Comparison of ENCODE assay signal across 9 cellular contexts in the genomic region with DNA sequence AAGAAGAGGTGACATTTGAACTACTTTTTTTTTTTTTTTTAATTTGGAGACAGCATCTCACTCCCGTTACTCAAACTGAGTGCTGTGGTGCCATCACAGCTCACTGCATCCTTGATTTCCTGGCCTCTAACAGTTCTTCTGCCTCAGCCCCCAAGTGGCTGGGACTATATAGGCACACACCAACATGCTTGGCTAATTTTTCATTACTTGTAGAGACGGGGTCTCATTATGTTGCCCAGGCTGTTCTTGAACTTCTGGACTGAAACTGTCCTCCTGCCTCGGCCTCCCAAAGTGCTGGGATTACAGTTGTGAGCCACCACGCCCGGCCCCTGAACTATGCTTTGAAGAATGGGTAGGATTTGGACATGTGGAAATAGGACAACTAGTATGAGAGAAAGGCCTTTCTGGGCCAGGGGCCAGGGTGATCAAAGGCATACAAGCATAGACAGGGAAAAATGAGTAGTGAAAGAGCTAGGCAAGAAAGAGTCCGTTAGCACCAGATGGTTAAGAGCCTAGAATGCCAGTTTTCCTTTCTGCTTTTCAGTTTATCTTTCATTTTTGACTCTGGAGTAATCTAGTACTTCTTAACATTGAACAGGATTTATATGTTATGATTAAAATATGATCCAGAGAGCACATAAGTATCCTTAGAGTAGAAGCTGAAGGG. TPM values are rescaled to one million over a fixed set of nuclear protein-coding genes. Genes with fewer than 3 reads are reported as not detected.
DNase-seq lines count a peak whose midpoint lies in the region; ATAC-seq, FAIRE-seq and TF ChIP-seq lines count a peak whose summit lies in the region.
"Had no signal": no experiment of that assay in that cellular context is flagged by ENCODE, and none has a peak within 500 bp of the region (broad histone marks: within the 10 kb centered on the region; RNA-seq: fewer than 3 reads in every experiment).

No MANE protein-coding gene starts in this region.

- POLR2A ChIA-PET in A549 (lab: Yijun Ruan, JAX) (no interaction called here), WTC11 (lab: Charles Lee) (interaction anchor here (0.8 kb wide), 1 partner anchor 1633 kb away, joined by 3 read pairs; no protein-coding TSS in a partner anchor)

- peaks cover under 1% of the 10 kb centered on the region; the same call in 1 of the 3 replicates for H3K4me1 ChIP-seq in A549

- no peaks in the 10 kb centered on the region for H3K36me3 Mint-ChIP-seq in WTC11
- H3K36me3 Mint-ChIP-seq in immature natural killer cell = peaks cover 0 to 4% (median 0%) of the 10 kb centered on the region in 3 donors

- ATAC-seq in A549 (peak; percentile 62 to 67; a peak in 5 of 6 replicates), WTC11 (peak; percentile 72), HG03439 (IDR thresholded peaks at IDR 0.05; ENCODE audit: unreplicated experiment) (no peak)

- no peak overlapping the region for H3K4me2 ChIP-seq in A549

- H3K9me3 ChIP-seq in A549 = no peaks in the 10 kb centered on the region

- no peaks in the 10 kb centered on the region for H3K9me3 Mint-ChIP-seq in WTC11
- H3K9me3 Mint-ChIP-seq in immature natural killer cell = no peaks in the 10 kb centered on the region

- FAIRE-seq in A549 (lab: Jason Lieb, UNC) (no peak), urothelium cell line (lab: Jason Lieb, UNC) (no peak)

- H3K27ac ChIP-seq in A549 = no peak overlapping the region

- TF ChIP-seq POLR2A in A549 (IDR thresholded peaks at IDR 0.05; ENCODE audit: low read length) = no peak

- DNase-seq in A549 (ENCODE audit: low read depth in 1 of 2, low spot score in 1 of 2) (no peak), WTC11 (ENCODE audit: low spot score) (no peak), immature natural killer cell (no peak), NCI-H128 (lab: John Stamatoyannopoulos, UW; ENCODE audit: unreplicated experiment) (no peak), urothelium cell line (ENCODE audit: low spot score) (no peak), SHP77 treated with DMSO at 0.1 percent for 48 hours (lab: John Stamatoyannopoulos, UW) (no peak)
- DNase-seq: glutamatergic neuron had no signal

- TF ChIP-seq CTCF in A549 (IDR thresholded peaks at IDR 0.05) (no peak), GM12873 (IDR thresholded peaks at IDR 0.05; ENCODE audit: insufficient read depth, low read depth, low read length, missing control alignments) (peak; percentile 56), WTC11 (IDR thresholded peaks at IDR 0.05) (no peak)

- 92% methylated on average over 6 of the region's 6 CpGs for WGBS in A549 (ENCODE audit: missing lambda C conversion rate)

- H3K4me3 ChIP-seq in A549 = no peak overlapping the region

- H3K27ac Mint-ChIP-seq in WTC11 (peak overlapping the region; percentile 38; the same call in 1 of the 2 replicates), immature natural killer cell (peak overlapping the region; percentile 50 to 81 (median 78))

- CTCF ChIA-PET in A549 (lab: Yijun Ruan, JAX) = no interaction called here
- CTCF ChIA-PET in WTC11 (lab: Charles Lee) = interaction anchor here (0.6 to 1.7 kb wide), 3 partner anchors 51 to 653 kb away, joined by 3 to 7 read pairs (median 3); no protein-coding TSS in a partner anchor

- H3K27me3 Mint-ChIP-seq in WTC11 (ENCODE audit: low read depth) (no peaks in the 10 kb centered on the region), immature natural killer cell (ENCODE audit: low read depth in 3 of 3) (peaks cover 0 to 2% (median 1%) of the 10 kb centered on the region in 3 donors)

- TF ChIP-seq EP300 in A549 (IDR thresholded peaks at IDR 0.05) = no peak

- no peak overlapping the region for H3K4me3 Mint-ChIP-seq in WTC11
- peak overlapping the region in 3 of 5 donors; percentile 24 to 43 (median 39) for H3K4me3 Mint-ChIP-seq in immature natural killer cell

- H3K4me1 Mint-ChIP-seq in WTC11 = peaks cover 24% of the 10 kb centered on the region
- H3K4me1 Mint-ChIP-seq in immature natural killer cell = peaks cover 49 to 97% of the 10 kb centered on the region in 2 donors

- TF ChIP-seq RAD21 in A549 (conservative IDR thresholded peaks at IDR 0.05 in 1 of 2, IDR thresholded peaks at IDR 0.05 in 1 of 2) = no peak

TF ChIP-seq in A549, 52 proteins besides CTCF, POLR2A, EP300 and RAD21 (continues in another document):
- TF ChIP-seq GATA3 (IDR thresholded peaks at IDR 0.05; ENCODE audit: borderline replicate concordance) (no peak), MAZ (IDR thresholded peaks at IDR 0.05; ENCODE audit: borderline replicate concordance, low read depth, low read length) (no peak), REST (IDR thresholded peaks at IDR 0.05) (no peak), KDM1A (IDR thresholded peaks at IDR 0.05; ENCODE audit: low read depth) (no peak), CHD2 (IDR thresholded peaks at IDR 0.05; ENCODE audit: low read length, partially characterized antibody) (no peak), ESRRA (IDR thresholded peaks at IDR 0.05; ENCODE audit: borderline replicate concordance, low read length) (no peak), RFX5 (IDR thresholded peaks at IDR 0.05) (no peak), ZNF302 (CRISPR knock-in tag; IDR thresholded peaks at IDR 0.05) (no peak), RARB (CRISPR knock-in tag; IDR thresholded peaks at IDR 0.05) (no peak), ZFP36 (IDR thresholded peaks at IDR 0.05; ENCODE audit: borderline replicate concordance, partially characterized antibody) (no peak)

TF ChIP-seq in WTC11, 78 proteins besides CTCF, POLR2A, EP300 and RAD21:
- no peak for TF ChIP-seq CREB1 (CRISPR knock-in tag; IDR thresholded peaks at IDR 0.05)
- no peak for TF ChIP-seq SP1 (CRISPR knock-in tag; conservative IDR thresholded peaks at IDR 0.05)
- TF ChIP-seq, protein P1, sequence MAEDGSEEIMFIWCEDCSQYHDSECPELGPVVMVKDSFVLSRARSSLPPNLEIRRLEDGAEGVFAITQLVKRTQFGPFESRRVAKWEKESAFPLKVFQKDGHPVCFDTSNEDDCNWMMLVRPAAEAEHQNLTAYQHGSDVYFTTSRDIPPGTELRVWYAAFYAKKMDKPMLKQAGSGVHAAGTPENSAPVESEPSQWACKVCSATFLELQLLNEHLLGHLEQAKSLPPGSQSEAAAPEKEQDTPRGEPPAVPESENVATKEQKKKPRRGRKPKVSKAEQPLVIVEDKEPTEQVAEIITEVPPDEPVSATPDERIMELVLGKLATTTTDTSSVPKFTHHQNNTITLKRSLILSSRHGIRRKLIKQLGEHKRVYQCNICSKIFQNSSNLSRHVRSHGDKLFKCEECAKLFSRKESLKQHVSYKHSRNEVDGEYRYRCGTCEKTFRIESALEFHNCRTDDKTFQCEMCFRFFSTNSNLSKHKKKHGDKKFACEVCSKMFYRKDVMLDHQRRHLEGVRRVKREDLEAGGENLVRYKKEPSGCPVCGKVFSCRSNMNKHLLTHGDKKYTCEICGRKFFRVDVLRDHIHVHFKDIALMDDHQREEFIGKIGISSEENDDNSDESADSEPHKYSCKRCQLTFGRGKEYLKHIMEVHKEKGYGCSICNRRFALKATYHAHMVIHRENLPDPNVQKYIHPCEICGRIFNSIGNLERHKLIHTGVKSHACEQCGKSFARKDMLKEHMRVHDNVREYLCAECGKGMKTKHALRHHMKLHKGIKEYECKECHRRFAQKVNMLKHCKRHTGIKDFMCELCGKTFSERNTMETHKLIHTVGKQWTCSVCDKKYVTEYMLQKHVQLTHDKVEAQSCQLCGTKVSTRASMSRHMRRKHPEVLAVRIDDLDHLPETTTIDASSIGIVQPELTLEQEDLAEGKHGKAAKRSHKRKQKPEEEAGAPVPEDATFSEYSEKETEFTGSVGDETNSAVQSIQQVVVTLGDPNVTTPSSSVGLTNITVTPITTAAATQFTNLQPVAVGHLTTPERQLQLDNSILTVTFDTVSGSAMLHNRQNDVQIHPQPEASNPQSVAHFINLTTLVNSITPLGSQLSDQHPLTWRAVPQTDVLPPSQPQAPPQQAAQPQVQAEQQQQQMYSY (CRISPR knock-in tag; IDR thresholded peaks at IDR 0.05) = no peak
- no peak for TF ChIP-seq KAT7 (CRISPR knock-in tag; IDR thresholded peaks at IDR 0.05; ENCODE audit: borderline replicate concordance)
- no peak for TF ChIP-seq ATF6 (CRISPR knock-in tag; IDR thresholded peaks at IDR 0.05)
- no peak for TF ChIP-seq ELF4 (CRISPR knock-in tag; IDR thresholded peaks at IDR 0.05; ENCODE audit: low read depth)

RNA-seq across cellular contexts. Expression of gene RABGAP1L, which starts 6.3 kb away (rescaled TPM):
- 15.8 and 18.6 TPM in 2 replicates for polyA plus RNA-seq in A549 (2011; rRNA removed)
- polyA plus RNA-seq in A549 (2012; cell fraction: cytosol; rRNA removed) = 3.8 and 4.5 TPM in 2 replicates
- 3.8 and 5.5 TPM in 2 replicates for polyA plus RNA-seq in A549 (2012; cell fraction: nucleus; rRNA removed)
- 7.6 to 8.2 TPM (median 8.0 TPM) in 3 replicates for polyA plus RNA-seq in A549 (2017; fragmentation: RNase III; extraction: RNeasy Plus Mini Kit Qiagen cat#74134 plus additional on column Dnase treatment)
- polyA minus RNA-seq in A549 (2011; rRNA and poly(A)+ RNA removed) = 35.9 and 44.4 TPM in 2 replicates
- 76.9 to 126 TPM (median 116 TPM) in 3 replicates for total RNA-seq in WTC11 (2021)
- 100 to 1,000 TPM in 1 of 3 donors, 10 to 100 TPM in 2; 80.2 to 114 (median 86.8) TPM for polyA plus RNA-seq in immature natural killer cell

Comparison
In these comparisons a context has a peak if more than half of its experiments do, and no peak if none do; other contexts are left out.
1. RNA of gene RABGAP1L, which starts 6.3 kb away (polyA plus RNA-seq): 80.2 to 114 TPM in immature natural killer cell; 3.8 to 18.6 TPM in A549; every median in the first group is over 4 times any median in the second.